1 cellular context compared by ENCODE assay signal in genomic region chr2:20215183-20216040, GRCh38.
TF ChIP-seq lines count a peak whose summit lies in the region.

No MANE protein-coding gene starts in this region.

TF ChIP-seq in GM12878, 131 proteins besides CTCF, POLR2A, EP300 and RAD21 (continued from another document):
- TF ChIP-seq E4F1 (IDR thresholded peaks at IDR 0.05; ENCODE audit: borderline replicate concordance, partially characterized antibody) (no peak), CEBPB (IDR thresholded peaks at IDR 0.05; ENCODE audit: borderline replicate concordance in 1 of 2, low read depth in 2 of 2, low read length in 2 of 2) (no peak), POLR2AphosphoS5 (IDR thresholded peaks at IDR 0.05; ENCODE audit: low read length) (no peak), RCOR1 (conservative IDR thresholded peaks at IDR 0.05; ENCODE audit: low read depth, low read length) (no peak), ETV6 (conservative IDR thresholded peaks at IDR 0.05 in 1 of 2, IDR thresholded peaks at IDR 0.05 in 1 of 2; ENCODE audit: borderline replicate concordance in 1 of 2, low read depth in 1 of 2) (no peak), MTA3 (IDR thresholded peaks at IDR 0.05; ENCODE audit: borderline replicate concordance, low read length) (no peak), EZH2 (IDR thresholded peaks at IDR 0.05; ENCODE audit: borderline replicate concordance, control insufficient read depth, low read depth, low read length) (no peak), NR2C1 (IDR thresholded peaks at IDR 0.05) (no peak), BMI1 (IDR thresholded peaks at IDR 0.05; ENCODE audit: borderline replicate concordance) (no peak), PAX8 (IDR thresholded peaks at IDR 0.05) (no peak), BHLHE40 (IDR thresholded peaks at IDR 0.05; ENCODE audit: borderline replicate concordance in 1 of 2, low read depth in 2 of 2, low read length in 1 of 2) (no peak)
TF ChIP-seq in GM12878: peak in this region for 0.
